Comparison of ENCODE assay signal across 17 cellular contexts in genomic region chr6:156111913-156112312, GRCh38.
"Had no signal": no experiment of that assay in that cellular context is flagged by ENCODE, and none has a peak within 500 bp of the region (broad histone marks: within the 10 kb centered on the region; RNA-seq: fewer than 3 reads in every experiment).

No MANE protein-coding gene starts in this region.

- H3K9me3 ChIP-seq: gastrocnemius medialis, pancreas, tibial artery had no signal

- H2AFZ ChIP-seq: neural progenitor cell had no signal

- H3K4me3 ChIP-seq: gastrocnemius medialis, lung, neural progenitor cell, pancreas, smooth muscle cell, tibial artery had no signal

- H3K36me3 ChIP-seq: gastrocnemius medialis, neural progenitor cell, pancreas, tibial artery had no signal

- H3K9ac ChIP-seq: neural progenitor cell had no signal

- DNase-seq: effector memory CD4-positive, alpha-beta T cell; gastrocnemius medialis; immature natural killer cell; left cardiac atrium; left ventricle myocardium superior; mesenchymal stem cell; midbrain; nucleus accumbens; pancreas; stimulated activated CD4-positive, alpha-beta T cell treated with anti-CD3 and anti-CD28 coated beads, Interleukin-2, amount 100 ng/mL, for 48 hours; stimulated activated naive CD8-positive, alpha-beta T cell treated with anti-CD3 and anti-CD28 coated beads, Interleukin-15, Interleukin-2, amounts not matched to agents 100 U/mL and 50 U/mL, for 24 hours; tibial artery had no signal

- H3K4me2 ChIP-seq: neural progenitor cell, smooth muscle cell had no signal

- H3K27ac ChIP-seq: gastrocnemius medialis, neural progenitor cell, pancreas, tibial artery had no signal

- H3K4me1 ChIP-seq: gastrocnemius medialis, pancreas had no signal

- H3K27me3 ChIP-seq: gastrocnemius medialis, neural progenitor cell, pancreas, tibial artery had no signal

- ATAC-seq: esophagus mucosa; gastrocnemius medialis; left ventricle myocardium superior; natural killer cell treated with Interleukin-12 subunit alpha and Interleukin-12 subunit beta and Interleukin-15 and Interleukin-18, amount 100 ng/mL, for 72 hours; pancreas; stimulated activated naive CD8-positive, alpha-beta T cell treated with anti-CD3 and anti-CD28 coated beads, Interleukin-15, Interleukin-2, amounts not matched to agents 100 U/mL and 50 U/mL, for 24 hours had no signal
